ENCODE assay signal across 29 cellular contexts in the genomic region with DNA sequence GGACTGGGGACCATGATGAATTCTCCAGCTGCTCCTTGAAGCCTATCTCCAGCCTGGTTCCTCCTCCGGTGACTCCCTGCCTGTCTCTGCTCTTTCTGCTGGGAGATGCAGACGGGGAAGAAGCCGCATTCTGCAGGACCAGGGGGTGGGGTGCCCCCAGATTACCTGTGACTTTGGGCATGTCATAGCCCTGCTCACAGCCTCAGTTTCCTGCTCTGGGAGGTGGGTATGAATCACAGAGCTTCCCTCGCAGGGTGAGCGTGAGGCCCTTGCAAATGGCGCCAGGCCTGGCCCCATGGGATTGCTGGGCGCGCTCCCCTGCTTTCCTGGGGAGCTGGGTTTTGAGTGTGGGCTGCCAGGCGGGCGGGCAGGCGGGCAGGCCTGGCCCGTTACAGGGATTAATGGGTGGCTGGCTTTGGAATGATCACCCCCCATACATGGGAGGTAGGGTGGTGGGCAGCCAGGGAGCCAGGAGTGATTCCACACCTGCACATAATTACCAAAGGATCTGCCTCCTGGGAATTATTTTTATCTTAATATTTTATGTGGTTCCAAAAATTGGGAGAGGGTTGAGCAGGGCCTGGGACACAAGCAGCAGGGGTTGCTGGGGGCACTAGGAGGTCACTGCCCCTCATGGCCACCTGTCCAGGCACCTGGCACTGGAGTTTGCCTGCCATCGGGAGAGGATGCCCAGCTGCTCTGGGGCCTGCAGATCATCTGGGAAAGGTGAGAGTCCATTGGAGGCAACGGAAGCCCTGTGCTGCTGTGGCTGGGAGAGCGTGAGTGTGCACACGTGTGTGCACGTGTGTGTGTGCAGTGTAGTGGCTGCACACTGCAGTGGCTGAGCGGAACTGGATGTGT.
"Had no signal": no experiment of that assay in that cellular context is flagged by ENCODE, and none has a peak within 500 bp of the region (broad histone marks: within the 10 kb centered on the region; RNA-seq: fewer than 3 reads in every experiment).

No MANE protein-coding gene starts in this region.

- H3K9me3 Mint-ChIP-seq: activated CD4-positive, alpha-beta memory T cell treated with anti-CD3 and anti-CD28 coated beads, Interleukin-2, amount 10 ng/mL, durations not matched to agents 7 days and 5 days; activated CD4-positive, alpha-beta T cell treated with anti-CD3 and anti-CD28 coated beads, Interleukin-2, amount 10 ng/mL, durations not matched to agents 7 days and 5 days; activated naive CD4-positive, alpha-beta T cell treated with anti-CD3 and anti-CD28 coated beads, Interleukin-2, amount 50 U/mL, for 72 hours; activated T-cell treated with anti-CD3 and anti-CD28 coated beads, Interleukin-2, amount 50 U/mL, for 72 hours; memory B cell; natural killer cell; stimulated activated effector memory CD8-positive, alpha-beta T cell treated with anti-CD3 and anti-CD28 coated beads, Interleukin-12 subunit alpha, Interleukin-12 subunit beta, amount 100 ng/mL, for 72 hours; stimulated activated naive CD8-positive, alpha-beta T cell treated with anti-CD3 and anti-CD28 coated beads, Interleukin-15, Interleukin-2, amounts not matched to agents 100 ng/mL and 50 ng/mL, for 24 hours had no signal

- H3K4me1 Mint-ChIP-seq: memory B cell; stimulated activated effector memory CD8-positive, alpha-beta T cell treated with anti-CD3 and anti-CD28 coated beads, Interleukin-12 subunit alpha, Interleukin-12 subunit beta, amount 100 ng/mL, for 72 hours had no signal

- H3K4me1 ChIP-seq: gastroesophageal sphincter, prostate gland, sigmoid colon, thyroid gland, upper lobe of right lung had no signal

- H3K36me3 ChIP-seq: gastroesophageal sphincter, neutrophil, ovary, prostate gland, sigmoid colon, thyroid gland, upper lobe of right lung had no signal

- DNase-seq: activated CD4-positive, alpha-beta memory T cell treated with anti-CD3 and anti-CD28 coated beads, Interleukin-2, amount 10 ng/mL, durations not matched to agents 7 days and 5 days; activated CD4-positive, alpha-beta T cell treated with anti-CD3 and anti-CD28 coated beads for 1 hour; activated CD4-positive, alpha-beta T cell treated with anti-CD3 and anti-CD28 coated beads, Interleukin-2, amount 10 ng/mL, durations not matched to agents 7 days and 5 days; activated naive CD4-positive, alpha-beta T cell; activated T-cell treated with anti-CD3 and anti-CD28 coated beads, Interleukin-2, amount 50 U/mL, for 72 hours; effector memory CD4-positive, alpha-beta T cell; hippocampal formation; kidney; natural killer cell; ovary; retina; sigmoid colon; small intestine; stimulated activated CD4-positive, alpha-beta T cell treated with anti-CD3 and anti-CD28 coated beads, Interleukin-4, amount 100 ng/mL, for 24 hours; substantia nigra; T-helper 17 cell; T1000; thyroid gland; upper lobe of right lung had no signal

- H3K4me3 ChIP-seq: gastroesophageal sphincter, ovary, prostate gland, sigmoid colon, thyroid gland, upper lobe of right lung had no signal

- H3K27ac ChIP-seq: gastroesophageal sphincter, neutrophil, ovary, prostate gland, sigmoid colon, thyroid gland, upper lobe of right lung had no signal

- H3K27me3 ChIP-seq: neutrophil, ovary, sigmoid colon, thyroid gland, upper lobe of right lung had no signal

- H3K27me3 Mint-ChIP-seq: activated CD4-positive, alpha-beta memory T cell treated with anti-CD3 and anti-CD28 coated beads, Interleukin-2, amount 10 ng/mL, durations not matched to agents 7 days and 5 days; activated CD4-positive, alpha-beta T cell treated with anti-CD3 and anti-CD28 coated beads, Interleukin-2, amount 10 ng/mL, durations not matched to agents 7 days and 5 days; stimulated activated naive CD8-positive, alpha-beta T cell treated with anti-CD3 and anti-CD28 coated beads, Interleukin-15, Interleukin-2, amounts not matched to agents 100 ng/mL and 50 ng/mL, for 24 hours had no signal

- FAIRE-seq: bronchial epithelial cell, colon, endothelial cell of umbilical vein, kidney, small intestine had no signal

- H3K4me3 Mint-ChIP-seq: activated CD4-positive, alpha-beta memory T cell treated with anti-CD3 and anti-CD28 coated beads, Interleukin-2, amount 10 ng/mL, durations not matched to agents 7 days and 5 days; activated CD4-positive, alpha-beta T cell treated with anti-CD3 and anti-CD28 coated beads, Interleukin-2, amount 10 ng/mL, durations not matched to agents 7 days and 5 days; activated T-cell treated with anti-CD3 and anti-CD28 coated beads, Interleukin-2, amount 50 U/mL, for 72 hours; memory B cell; natural killer cell; stimulated activated effector memory CD8-positive, alpha-beta T cell treated with anti-CD3 and anti-CD28 coated beads, Interleukin-12 subunit alpha, Interleukin-12 subunit beta, amount 100 ng/mL, for 72 hours; stimulated activated naive CD8-positive, alpha-beta T cell treated with anti-CD3 and anti-CD28 coated beads, Interleukin-15, Interleukin-2, amounts not matched to agents 100 ng/mL and 50 ng/mL, for 24 hours; T-helper 17 cell had no signal

- H3K9me3 ChIP-seq: gastroesophageal sphincter, neutrophil, ovary, prostate gland, sigmoid colon, thyroid gland, upper lobe of right lung had no signal

- H3K27ac Mint-ChIP-seq: activated CD4-positive, alpha-beta memory T cell treated with anti-CD3 and anti-CD28 coated beads, Interleukin-2, amount 10 ng/mL, durations not matched to agents 7 days and 5 days; activated CD4-positive, alpha-beta T cell treated with anti-CD3 and anti-CD28 coated beads, Interleukin-2, amount 10 ng/mL, durations not matched to agents 7 days and 5 days; activated T-cell treated with anti-CD3 and anti-CD28 coated beads, Interleukin-2, amount 50 U/mL, for 72 hours; memory B cell; natural killer cell; stimulated activated effector memory CD8-positive, alpha-beta T cell treated with anti-CD3 and anti-CD28 coated beads, Interleukin-12 subunit alpha, Interleukin-12 subunit beta, amount 100 ng/mL, for 72 hours; stimulated activated naive CD8-positive, alpha-beta T cell treated with anti-CD3 and anti-CD28 coated beads, Interleukin-15, Interleukin-2, amounts not matched to agents 100 ng/mL and 50 ng/mL, for 24 hours; T-helper 17 cell had no signal

- H3K36me3 Mint-ChIP-seq: activated naive CD4-positive, alpha-beta T cell treated with anti-CD3 and anti-CD28 coated beads, Interleukin-2, amount 50 U/mL, for 72 hours; memory B cell; natural killer cell; stimulated activated effector memory CD8-positive, alpha-beta T cell treated with anti-CD3 and anti-CD28 coated beads, Interleukin-12 subunit alpha, Interleukin-12 subunit beta, amount 100 ng/mL, for 72 hours had no signal
